Comparison of ENCODE assay signal across 17 cellular contexts in genomic region chr13:112153846-112154245, GRCh38.
DNase-seq lines count a peak whose midpoint lies in the region; ATAC-seq and TF ChIP-seq lines count a peak whose summit lies in the region.
"Had no signal": no experiment of that assay in that cellular context is flagged by ENCODE, and none has a peak within 500 bp of the region (broad histone marks: within the 10 kb centered on the region; RNA-seq: fewer than 3 reads in every experiment).

No MANE protein-coding gene starts in this region.

- peak; percentile 17 for DNase-seq in cardiac septum (ENCODE audit: low spot score)
- no peak for DNase-seq in left cardiac atrium
- DNase-seq in left kidney (ENCODE audit: low read depth, low spot score): peak; percentile 79
- no peak for DNase-seq in neural progenitor cell (ENCODE audit: low spot score)
- no peak for DNase-seq in NCI-H2171 treated with DMSO at 0.1 percent for 48 hours (lab: John Stamatoyannopoulos, UW)
- no peak for DNase-seq in stimulated activated naive CD4-positive, alpha-beta T cell treated with Interleukin-2 at 50 U/mL for 16 hours (lab: John Stamatoyannopoulos, UW)
- DNase-seq: AML-193; Caco-2; CD4-positive, alpha-beta T cell; GDM1; H7 had no signal

- peak overlapping the region; percentile 91 for H3K27ac Mint-ChIP-seq in neural progenitor cell
- H3K27ac Mint-ChIP-seq: CD4-positive, alpha-beta T cell; IgD-negative memory B cell had no signal

- H3K27ac ChIP-seq in neural progenitor cell: no peak overlapping the region
- H3K27ac ChIP-seq: 22Rv1, A549, C4-2B had no signal

- H3K4me3 Mint-ChIP-seq in neural progenitor cell: no peak overlapping the region
- H3K4me3 Mint-ChIP-seq: CD4-positive, alpha-beta T cell; GM23338; IgD-negative memory B cell had no signal

- H3K36me3 ChIP-seq in neural progenitor cell: no peaks in the 10 kb centered on the region

- H3K4me2 ChIP-seq in neural progenitor cell: no peak overlapping the region
- H3K4me2 ChIP-seq: A549, GM23338 had no signal

- H3K4me3 ChIP-seq in neural progenitor cell: no peak overlapping the region
- H3K4me3 ChIP-seq: A549, GM23338 had no signal

- peaks cover 15% of the 10 kb centered on the region for H3K27me3 Mint-ChIP-seq in neural progenitor cell (ENCODE audit: insufficient read depth, low read depth)

- H2AFZ ChIP-seq in neural progenitor cell (replicated peaks): no peak overlapping the region
- H2AFZ ChIP-seq: GM23338 had no signal

- H3K4me1 ChIP-seq in neural progenitor cell: peaks cover 19% of the 10 kb centered on the region
- H3K4me1 ChIP-seq: A549 had no signal

- no peaks in the 10 kb centered on the region for H3K79me2 ChIP-seq in neural progenitor cell (ENCODE audit: low read depth)

- H3K9me3 ChIP-seq in neural progenitor cell (ENCODE audit: low read depth): peaks cover 7% of the 10 kb centered on the region
- H3K9me3 ChIP-seq: A549 had no signal

- no peak for ATAC-seq in left cardiac atrium
- no peak for ATAC-seq in GM18909 (IDR thresholded peaks at IDR 0.05; ENCODE audit: poor library complexity, unreplicated experiment)
- ATAC-seq: A549, GM23338 had no signal

- no peaks in the 10 kb centered on the region for H4K20me1 ChIP-seq in neural progenitor cell (ENCODE audit: low read depth)

- H3K9ac ChIP-seq in neural progenitor cell: no peak overlapping the region

- peaks cover 25% of the 10 kb centered on the region for H3F3A ChIP-seq in neural progenitor cell (ENCODE audit: low read depth)

- TF ChIP-seq CTCF in neural progenitor cell (IDR thresholded peaks at IDR 0.05): no peak

- H3K27me3 ChIP-seq in neural progenitor cell: no peaks in the 10 kb centered on the region

- H3K9me3 Mint-ChIP-seq in neural progenitor cell: peaks cover 25% of the 10 kb centered on the region
- H3K9me3 Mint-ChIP-seq: CD4-positive, alpha-beta T cell had no signal

- H3K4me1 Mint-ChIP-seq in neural progenitor cell: peaks cover 31% of the 10 kb centered on the region

- H3K36me3 Mint-ChIP-seq in neural progenitor cell: peaks cover 5% of the 10 kb centered on the region
- H3K36me3 Mint-ChIP-seq: IgD-negative memory B cell had no signal

- intact Hi-C loops in cardiac septum (cut with DNase I): no loop called here
- intact Hi-C loops in left cardiac atrium (cut with DNase I): no loop called here

Comparison
In these comparisons a context has a peak if more than half of its experiments do, and no peak if none do; other contexts are left out.
1. DNase-seq: peak in cardiac septum (single experiment) and left kidney (single experiment); none in left cardiac atrium (single experiment), neural progenitor cell (single experiment), NCI-H2171 treated with DMSO at 0.1 percent for 48 hours (single experiment) and stimulated activated naive CD4-positive, alpha-beta T cell treated with Interleukin-2 at 50 U/mL for 16 hours (single experiment).